17 cellular contexts compared by ENCODE assay signal in genomic region chr2:95062247-95062646, GRCh38. TPM values are rescaled to one million over a fixed set of nuclear protein-coding genes. Genes with fewer than 3 reads are reported as not detected.
DNase-seq lines count a peak whose midpoint lies in the region; ATAC-seq and TF ChIP-seq lines count a peak whose summit lies in the region.
"Had no signal": no experiment of that assay in that cellular context is flagged by ENCODE, and none has a peak within 500 bp of the region (broad histone marks: within the 10 kb centered on the region; RNA-seq: fewer than 3 reads in every experiment).

No MANE protein-coding gene starts in this region.

- CTCF ChIA-PET in PC-9 (lab: Charles Lee) = interaction anchor here (0.8 to 2.9 kb wide), 3 partner anchors 12 to 18 kb away, joined by 3 to 18 read pairs (median 13); no protein-coding TSS in a partner anchor

- H3K4me1 Mint-ChIP-seq in activated CD4-positive, alpha-beta T cell treated with anti-CD3 and anti-CD28 coated beads, Interleukin-2, amount 10 ng/mL, durations not matched to agents 24 days and 14 days = peaks cover 38% of the 10 kb centered on the region
- H3K4me1 Mint-ChIP-seq in brain = peaks cover 48% of the 10 kb centered on the region
- H3K4me1 Mint-ChIP-seq in progenitor cell of endocrine pancreas (ENCODE audit: low read depth) = peaks cover 12% of the 10 kb centered on the region

- no peaks in the 10 kb centered on the region for H3K9me2 ChIP-seq in PC-9 (ENCODE audit: insufficient read depth)

- peaks cover 54% of the 10 kb centered on the region for H3F3A ChIP-seq in PC-9 (ENCODE audit: insufficient read depth, low read depth)

- intact Hi-C loops in activated CD4-positive, alpha-beta T cell treated with anti-CD3 and anti-CD28 coated beads, Interleukin-2, amount 10 ng/mL, durations not matched to agents 24 days and 14 days (cut with micrococcal nuclease) = no loop called here
- intact Hi-C loops in PC-9 (cut with micrococcal nuclease; ENCODE audit: unreplicated experiment) = no loop called here

- POLR2A ChIA-PET in PC-9 (lab: Charles Lee; ENCODE audit: unreplicated experiment) = interaction anchor here (0.6 to 0.8 kb wide), 3 partner anchors 28 to 86 kb away, joined by 4 to 6 read pairs (median 5); no protein-coding TSS in a partner anchor

- H3K4me1 ChIP-seq in PC-9 (replicated peaks; ENCODE audit: insufficient read depth) = peaks cover 74% of the 10 kb centered on the region
- H3K4me1 ChIP-seq: A549, right atrium auricular region had no signal

- no peaks in the 10 kb centered on the region for H3K9me3 Mint-ChIP-seq in activated CD4-positive, alpha-beta T cell treated with anti-CD3 and anti-CD28 coated beads, Interleukin-2, amount 10 ng/mL, durations not matched to agents 24 days and 14 days
- H3K9me3 Mint-ChIP-seq in brain (peaks cover 0 to 2% (median 0%) of the 10 kb centered on the region in 5 experiments), progenitor cell of endocrine pancreas (ENCODE audit: low read depth) (no peaks in the 10 kb centered on the region)
- H3K9me3 Mint-ChIP-seq: natural killer cell treated with Interleukin-12 subunit alpha and Interleukin-12 subunit beta and Interleukin-15 and Interleukin-18, amount 100 ng/mL, for 72 hours had no signal

- ATAC-seq in GM21367 (IDR thresholded peaks at IDR 0.05; ENCODE audit: unreplicated experiment) (no peak), GM21390 (IDR thresholded peaks at IDR 0.05; ENCODE audit: unreplicated experiment) (no peak)

- TF ChIP-seq CTCF in PC-9 (conservative IDR thresholded peaks at IDR 0.05) (no peak), brain (conservative IDR thresholded peaks at IDR 0.05) (no peak), progenitor cell of endocrine pancreas (IDR thresholded peaks at IDR 0.05; ENCODE audit: unreplicated experiment) (no peak)

- peak overlapping the region; percentile 69 for H3K4me3 Mint-ChIP-seq in activated CD4-positive, alpha-beta T cell treated with anti-CD3 and anti-CD28 coated beads, Interleukin-2, amount 10 ng/mL, durations not matched to agents 24 days and 14 days
- no peak overlapping the region for H3K4me3 Mint-ChIP-seq in brain
- no peak overlapping the region for H3K4me3 Mint-ChIP-seq in progenitor cell of endocrine pancreas (ENCODE audit: low read depth)

- no peaks in the 10 kb centered on the region for H3K27me3 Mint-ChIP-seq in activated CD4-positive, alpha-beta T cell treated with anti-CD3 and anti-CD28 coated beads, Interleukin-2, amount 10 ng/mL, durations not matched to agents 24 days and 14 days
- H3K27me3 Mint-ChIP-seq in brain (peaks cover 3% of the 10 kb centered on the region), progenitor cell of endocrine pancreas (peaks cover 7% of the 10 kb centered on the region)

- no peak overlapping the region for H2AFZ ChIP-seq in PC-9

- DNase-seq in activated CD4-positive, alpha-beta T cell treated with anti-CD3 and anti-CD28 coated beads, Interleukin-2, amount 10 ng/mL, durations not matched to agents 24 days and 14 days = no peak
- no peak for DNase-seq in activated CD4-positive, alpha-beta T cell treated with anti-CD3 and anti-CD28 coated beads for 48 hours
- no peak for DNase-seq in PC-9
- no peak for DNase-seq in progenitor cell of endocrine pancreas (ENCODE audit: low spot score, unreplicated experiment)
- no peak for DNase-seq in HCEC 1CT
- DNase-seq: COR-L47; effector CD4-positive, alpha-beta T cell; NK-92 treated with Interleukin-12 subunit alpha and Interleukin-12 subunit beta, amount 100 ng/mL, for 24 hours; stimulated activated CD4-positive, alpha-beta T cell treated with anti-CD3 and anti-CD28 coated beads, Interleukin-2, amount 100 ng/mL, for 48 hours had no signal

- H4K20me1 ChIP-seq in PC-9 (ENCODE audit: insufficient read depth) = no peaks in the 10 kb centered on the region

- BruUV-seq in PC-9 (replicated peaks; lab: Mats Ljungman, UMichigan) = no TSS peak

- H3K27ac Mint-ChIP-seq in activated CD4-positive, alpha-beta T cell treated with anti-CD3 and anti-CD28 coated beads, Interleukin-2, amount 10 ng/mL, durations not matched to agents 24 days and 14 days = peak overlapping the region; percentile 92
- H3K27ac Mint-ChIP-seq in brain (peak overlapping the region in 3 of 5 experiments; percentile 13 to 74 (median 68)), progenitor cell of endocrine pancreas (peak overlapping the region; percentile 75)
- H3K27ac Mint-ChIP-seq: natural killer cell treated with Interleukin-12 subunit alpha and Interleukin-12 subunit beta and Interleukin-15 and Interleukin-18, amount 100 ng/mL, for 72 hours had no signal

- H3K36me3 Mint-ChIP-seq in activated CD4-positive, alpha-beta T cell treated with anti-CD3 and anti-CD28 coated beads, Interleukin-2, amount 10 ng/mL, durations not matched to agents 24 days and 14 days (ENCODE audit: low read depth) = no peaks in the 10 kb centered on the region
- H3K36me3 Mint-ChIP-seq in brain = no peaks in the 10 kb centered on the region
- no peaks in the 10 kb centered on the region for H3K36me3 Mint-ChIP-seq in progenitor cell of endocrine pancreas (ENCODE audit: insufficient read depth)
- H3K36me3 Mint-ChIP-seq: natural killer cell treated with Interleukin-12 subunit alpha and Interleukin-12 subunit beta and Interleukin-15 and Interleukin-18, amount 100 ng/mL, for 72 hours had no signal

- H3K4me2 ChIP-seq in PC-9 = peak overlapping the region; percentile 43
- H3K4me2 ChIP-seq: A549 had no signal

- H3K36me3 ChIP-seq in PC-9 (ENCODE audit: low read depth) = no peaks in the 10 kb centered on the region
- H3K36me3 ChIP-seq: right atrium auricular region, vagina had no signal

- H3K4me3 ChIP-seq in PC-9 = no peak overlapping the region
- H3K4me3 ChIP-seq: A549, right atrium auricular region, vagina had no signal

- H3K79me2 ChIP-seq in PC-9 (ENCODE audit: low read depth) = peaks cover 24% of the 10 kb centered on the region

- peak overlapping the region; percentile 92 for H3K27ac ChIP-seq in PC-9
- H3K27ac ChIP-seq: A549, right atrium auricular region, vagina had no signal

- H3K9me3 ChIP-seq in PC-9 (ENCODE audit: insufficient read depth, low read depth) = no peaks in the 10 kb centered on the region
- H3K9me3 ChIP-seq: right atrium auricular region, vagina had no signal

- H3K27me3 ChIP-seq in PC-9 (ENCODE audit: insufficient read depth, low read depth) = no peaks in the 10 kb centered on the region
- H3K27me3 ChIP-seq: right atrium auricular region, vagina had no signal

RNA-seq across cellular contexts. Expression of gene MAL, which starts 36.7 kb away (rescaled TPM):
- 166 and 167 TPM in 2 replicates for total RNA-seq in activated CD4-positive, alpha-beta T cell treated with anti-CD3 and anti-CD28 coated beads, Interleukin-2, amount 10 ng/mL, durations not matched to agents 24 days and 14 days
- 146 and 171 TPM in 2 replicates for total RNA-seq in PC-9 (2021)
- 206 TPM for polyA plus RNA-seq in brain (ENCODE audit: insufficient read depth, low read depth, low replicate concordance)
- total RNA-seq in progenitor cell of endocrine pancreas = not detected in 2 replicates
- total RNA-seq: liver had no signal
- polyA plus RNA-seq: A549 had no signal

RNA-seq across cellular contexts. Expression of gene MRPS5, which starts 59.4 kb away (rescaled TPM):
- 97.4 and 103 TPM in 2 replicates for total RNA-seq in activated CD4-positive, alpha-beta T cell treated with anti-CD3 and anti-CD28 coated beads, Interleukin-2, amount 10 ng/mL, durations not matched to agents 24 days and 14 days
- 69.0 and 69.4 TPM in 2 replicates for total RNA-seq in PC-9 (2021)
- 36.1 TPM for polyA plus RNA-seq in brain (ENCODE audit: insufficient read depth, low read depth, low replicate concordance)
- total RNA-seq in progenitor cell of endocrine pancreas = 59.8 and 62.5 TPM in 2 replicates

Comparison
In these comparisons a context has a peak if more than half of its experiments do, and no peak if none do; other contexts are left out.
1. RNA of gene MAL, which starts 36.7 kb away (total RNA-seq): 166 to 167 TPM in activated CD4-positive, alpha-beta T cell treated with anti-CD3 and anti-CD28 coated beads, Interleukin-2, amount 10 ng/mL, durations not matched to agents 24 days and 14 days and 146 to 171 TPM in PC-9; not detected in progenitor cell of endocrine pancreas; every median in the first group is over 100 times any median in the second.
2. Peak in every context shown above with its lines, with median percentiles within 50 percentile points of each other: H3K27ac Mint-ChIP-seq.